In the genomic region with DNA sequence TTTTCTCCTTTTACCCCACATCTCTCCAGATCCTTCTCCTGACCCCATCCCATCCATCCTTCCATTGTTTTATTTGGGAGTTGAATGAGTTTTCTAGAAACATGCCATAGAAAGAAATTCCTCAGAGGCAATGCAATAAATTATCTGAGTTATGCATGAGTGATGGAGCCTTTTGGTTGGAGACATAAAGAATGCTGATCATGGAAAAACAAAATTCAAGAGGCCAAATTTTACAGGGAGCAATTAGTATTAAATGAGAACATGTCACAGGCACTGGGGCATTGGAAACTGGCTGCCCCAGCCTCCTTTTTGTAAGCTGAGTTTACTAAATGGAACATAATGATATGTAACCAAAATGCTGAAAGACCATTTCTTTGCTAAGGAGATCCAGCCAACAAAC, we compare ENCODE assay signal across 17 cellular contexts.
DNase-seq lines count a peak whose midpoint lies in the region; TF ChIP-seq lines count a peak whose summit lies in the region.
"Had no signal": no experiment of that assay in that cellular context is flagged by ENCODE, and none has a peak within 500 bp of the region (broad histone marks: within the 10 kb centered on the region; RNA-seq: fewer than 3 reads in every experiment).

No MANE protein-coding gene starts in this region.

- H3K9me3 Mint-ChIP-seq in activated CD4-positive, alpha-beta T cell treated with anti-CD3 and anti-CD28 coated beads, Interleukin-2, amount 10 ng/mL, durations not matched to agents 24 days and 14 days = peaks cover 13% of the 10 kb centered on the region
- H3K9me3 Mint-ChIP-seq: CD8-positive, alpha-beta memory T cell had no signal

- peak overlapping the region; percentile 43 for H3K27ac Mint-ChIP-seq in activated CD4-positive, alpha-beta T cell treated with anti-CD3 and anti-CD28 coated beads, Interleukin-2, amount 10 ng/mL, durations not matched to agents 24 days and 14 days

- no peaks in the 10 kb centered on the region for H3K36me3 Mint-ChIP-seq in activated CD4-positive, alpha-beta T cell treated with anti-CD3 and anti-CD28 coated beads, Interleukin-2, amount 10 ng/mL, durations not matched to agents 24 days and 14 days (ENCODE audit: low read depth)
- H3K36me3 Mint-ChIP-seq: CD8-positive, alpha-beta memory T cell had no signal

- H3K4me3 Mint-ChIP-seq in activated CD4-positive, alpha-beta T cell treated with anti-CD3 and anti-CD28 coated beads, Interleukin-2, amount 10 ng/mL, durations not matched to agents 24 days and 14 days = no peak overlapping the region
- H3K4me3 Mint-ChIP-seq: CD8-positive, alpha-beta memory T cell had no signal

- DNase-seq in activated CD4-positive, alpha-beta T cell treated with anti-CD3 and anti-CD28 coated beads, Interleukin-2, amount 10 ng/mL, durations not matched to agents 24 days and 14 days = no peak
- no peak for DNase-seq in activated CD4-positive, alpha-beta T cell treated with anti-CD3 and anti-CD28 coated beads, Interleukin-2, amount 50 U/mL, for 48 hours
- DNase-seq in SJSA1 (ENCODE audit: low read depth in 1 of 2, low spot score in 2 of 2) = no peak
- peak; percentile 33 for DNase-seq in kidney glomerular epithelial cell (lab: John Stamatoyannopoulos, UW)
- no peak for DNase-seq in tibial artery
- DNase-seq in brain microvascular endothelial cell = no peak
- no peak for DNase-seq in SJCRH30
- DNase-seq in NCI-H524 treated with DMSO at 0.1 percent for 48 hours (lab: John Stamatoyannopoulos, UW) = no peak
- DNase-seq: 8988T; CD8-positive, alpha-beta memory T cell; DMS79 treated with DMSO at 0.1 percent for 48 hours; KG1; NCI-H1436 treated with DMSO at 0.1 percent for 48 hours; NCI-H2029 treated with DMSO at 0.1 percent for 48 hours; NCI-H82; PC-3 had no signal

- H3K4me3 ChIP-seq in SJSA1 = no peak overlapping the region
- no peak overlapping the region for H3K4me3 ChIP-seq in tibial artery
- H3K4me3 ChIP-seq in brain microvascular endothelial cell (ENCODE audit: low read depth, low read length) = no peak overlapping the region
- H3K4me3 ChIP-seq in SJCRH30 = no peak overlapping the region
- H3K4me3 ChIP-seq: BLaER1 had no signal

- no peaks in the 10 kb centered on the region for H3K36me3 ChIP-seq in SJSA1
- H3K36me3 ChIP-seq in tibial artery = no peaks in the 10 kb centered on the region
- H3K36me3 ChIP-seq in brain microvascular endothelial cell (replicated peaks) = no peaks in the 10 kb centered on the region
- H3K36me3 ChIP-seq in SJCRH30 = no peaks in the 10 kb centered on the region
- H3K36me3 ChIP-seq: BLaER1 had no signal

- no peaks in the 10 kb centered on the region for H3K9me3 ChIP-seq in SJSA1 (replicated peaks)
- no peaks in the 10 kb centered on the region for H3K9me3 ChIP-seq in tibial artery
- H3K9me3 ChIP-seq in SJCRH30 (replicated peaks) = no peaks in the 10 kb centered on the region
- H3K9me3 ChIP-seq: BLaER1 had no signal

- peak overlapping the region; percentile 75 for H3K27ac ChIP-seq in SJSA1
- peak overlapping the region; percentile 67 to 79 for H3K27ac ChIP-seq in tibial artery
- H3K27ac ChIP-seq in brain microvascular endothelial cell = no peak overlapping the region
- no peak overlapping the region for H3K27ac ChIP-seq in SJCRH30
- H3K27ac ChIP-seq: BLaER1 had no signal

- no peaks in the 10 kb centered on the region for H3K27me3 Mint-ChIP-seq in activated CD4-positive, alpha-beta T cell treated with anti-CD3 and anti-CD28 coated beads, Interleukin-2, amount 10 ng/mL, durations not matched to agents 24 days and 14 days
- H3K27me3 Mint-ChIP-seq: CD8-positive, alpha-beta memory T cell had no signal

- in situ Hi-C loops in brain microvascular endothelial cell (cut with HindIII; ENCODE audit: low pct_ligation_motif_present, low sequenced_read_pairs) = no loop called here

- H3K27me3 ChIP-seq in SJSA1 (replicated peaks) (no peaks in the 10 kb centered on the region), tibial artery (no peaks in the 10 kb centered on the region), brain microvascular endothelial cell (replicated peaks) (no peaks in the 10 kb centered on the region), SJCRH30 (no peaks in the 10 kb centered on the region)
- H3K27me3 ChIP-seq: BLaER1 had no signal

- intact Hi-C loops in activated CD4-positive, alpha-beta T cell treated with anti-CD3 and anti-CD28 coated beads, Interleukin-2, amount 10 ng/mL, durations not matched to agents 24 days and 14 days (cut with micrococcal nuclease) = no loop called here
- intact Hi-C loops in tibial artery (cut with DNase I; ENCODE audit: low total_unique reads) = no loop called here

- TF ChIP-seq CTCF in tibial artery (IDR thresholded peaks at IDR 0.05) (no peak), brain microvascular endothelial cell (IDR thresholded peaks at IDR 0.05; ENCODE audit: low read depth, low read length, missing control alignments) (no peak)

- peaks cover 37% of the 10 kb centered on the region for H3K4me1 Mint-ChIP-seq in activated CD4-positive, alpha-beta T cell treated with anti-CD3 and anti-CD28 coated beads, Interleukin-2, amount 10 ng/mL, durations not matched to agents 24 days and 14 days
- H3K4me1 Mint-ChIP-seq: CD8-positive, alpha-beta memory T cell had no signal

- H3K4me1 ChIP-seq in SJSA1 (replicated peaks) (peaks cover 40% of the 10 kb centered on the region), tibial artery (peaks cover 0 to 62% (median 42%) of the 10 kb centered on the region in 4 donors), SJCRH30 (no peaks in the 10 kb centered on the region)
- H3K4me1 ChIP-seq: BLaER1 had no signal

Comparison
In these comparisons a context has a peak if more than half of its experiments do, and no peak if none do; other contexts are left out.
1. H3K27ac ChIP-seq: peak in SJSA1 (single experiment) and tibial artery (2 of 2); none in brain microvascular endothelial cell (single experiment) and SJCRH30 (single experiment).